Comparison of ENCODE assay signal across 8 cellular contexts in genomic region chr17:81909966-81910839, GRCh38. TPM values are rescaled to one million over a fixed set of nuclear protein-coding genes. Genes with fewer than 3 reads are reported as not detected.
DNase-seq lines count a peak whose midpoint lies in the region; ATAC-seq and TF ChIP-seq lines count a peak whose summit lies in the region.

No MANE protein-coding gene starts in this region.

- DNase-seq in NCI-H1417 (lab: John Stamatoyannopoulos, UW) (peak in 2 of 3 experiments; percentile 43 to 59), NCI-H1417 treated with DMSO at 0.1 percent for 48 hours (lab: John Stamatoyannopoulos, UW) (no peak), RKO (ENCODE audit: low spot score) (peak; percentile 63), epithelial cell of proximal tubule (ENCODE audit: low read depth) (no peak), osteocyte (ENCODE audit: extremely low spot score, unreplicated experiment) (no peak)
- DNase-seq in stimulated activated naive CD4-positive, alpha-beta T cell (lab: John Stamatoyannopoulos, UW): no peak

- peaks cover 9% of the 10 kb centered on the region for H3K4me1 Mint-ChIP-seq in osteocyte (ENCODE audit: unreplicated experiment)

- peak overlapping the region; percentile 76 for H3K4me3 ChIP-seq in epithelial cell of proximal tubule (ENCODE audit: low read depth, low read length)

- ATAC-seq in HG03159 (IDR thresholded peaks at IDR 0.05; ENCODE audit: unreplicated experiment): no peak
- no peak for ATAC-seq in GM19467 (IDR thresholded peaks at IDR 0.05; ENCODE audit: unreplicated experiment)

- TF ChIP-seq CTCF in epithelial cell of proximal tubule (conservative IDR thresholded peaks at IDR 0.05; ENCODE audit: low read depth, low read length) (no peak), osteocyte (IDR thresholded peaks at IDR 0.05) (no peak)

- no peaks in the 10 kb centered on the region for H3K9me3 Mint-ChIP-seq in osteocyte (ENCODE audit: unreplicated experiment)

- H3K27me3 Mint-ChIP-seq in osteocyte (ENCODE audit: unreplicated experiment): no peaks in the 10 kb centered on the region

- H3K27ac Mint-ChIP-seq in osteocyte (ENCODE audit: unreplicated experiment): peak overlapping the region; percentile 27

- peak overlapping the region; percentile 78 for H3K4me3 Mint-ChIP-seq in osteocyte (ENCODE audit: unreplicated experiment)

- peaks cover 16% of the 10 kb centered on the region for H3K36me3 Mint-ChIP-seq in osteocyte (ENCODE audit: unreplicated experiment)

RNA-seq across cellular contexts. Expression of gene PCYT2, which starts 1.0 kb away (rescaled TPM):
- total RNA-seq in epithelial cell of proximal tubule (24.3 and 95.4 TPM in 2 replicates), osteocyte (33.2 and 38.0 TPM in 2 replicates)

RNA-seq across cellular contexts. Expression of gene SIRT7, which starts 7.8 kb away (rescaled TPM):
- total RNA-seq in epithelial cell of proximal tubule: 28.5 and 38.1 TPM in 2 replicates
- total RNA-seq in osteocyte: 18.8 and 20.9 TPM in 2 replicates

RNA-seq across cellular contexts. Expression of gene NPB, which starts 8.2 kb away (rescaled TPM):
- 0.58 and 2.6 TPM in 2 replicates for total RNA-seq in epithelial cell of proximal tubule
- total RNA-seq in osteocyte: 0.56 and 0.68 TPM in 2 replicates

RNA-seq across cellular contexts. Expression of gene MAFG, which starts 17.3 kb away (rescaled TPM):
- total RNA-seq in epithelial cell of proximal tubule (16.1 and 18.5 TPM in 2 replicates), osteocyte (34.7 and 35.6 TPM in 2 replicates)

RNA-seq across cellular contexts. Expression of gene ANAPC11, which starts 18.7 kb away (rescaled TPM):
- total RNA-seq in epithelial cell of proximal tubule (280 and 313 TPM in 2 replicates), osteocyte (119 and 138 TPM in 2 replicates)

Comparison
In these comparisons a context has a peak if more than half of its experiments do, and no peak if none do; other contexts are left out.
1. DNase-seq: peak in NCI-H1417 (2 of 3) and RKO (single experiment); none in NCI-H1417 treated with DMSO at 0.1 percent for 48 hours (single experiment), epithelial cell of proximal tubule (single experiment), osteocyte (single experiment) and stimulated activated naive CD4-positive, alpha-beta T cell (0 of 6).